Comparison of ENCODE assay signal across 10 cellular contexts in the genomic region with DNA sequence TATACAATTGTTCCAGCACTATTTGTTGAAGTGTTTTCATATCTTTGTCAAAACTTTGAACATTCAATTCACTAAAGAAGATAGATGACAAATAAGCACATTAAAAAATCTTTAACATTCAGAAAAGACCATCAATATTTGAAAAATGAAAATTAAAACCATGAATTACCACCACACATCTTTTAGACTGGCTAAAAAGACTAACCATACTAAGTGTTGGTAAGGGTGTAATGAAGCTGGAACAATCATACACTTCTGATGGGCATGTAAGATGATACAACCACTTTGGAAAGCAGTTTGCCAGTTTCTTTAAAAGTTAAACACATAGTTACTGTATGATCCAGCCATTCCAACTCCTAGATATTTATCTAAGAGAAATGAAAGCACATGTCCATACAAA. TPM values are rescaled to one million over a fixed set of nuclear protein-coding genes. Genes with fewer than 3 reads are reported as not detected.
"Had no signal": no experiment of that assay in that cellular context is flagged by ENCODE, and none has a peak within 500 bp of the region (broad histone marks: within the 10 kb centered on the region; RNA-seq: fewer than 3 reads in every experiment).

No MANE protein-coding gene starts in this region.

- ATAC-seq: HCT116, K562 had no signal

- H3K27ac ChIP-seq: GM23248, HL-60, KMS-11 had no signal

- H3K4me2 ChIP-seq: KMS-11 had no signal

- FAIRE-seq: K562 had no signal

- H3K36me3 ChIP-seq: HAP-1 had no signal

- DNase-seq: GM23248, GOT3, H7, IMR-90, Karpas-422 had no signal

- H3K4me3 ChIP-seq: GM23248, HAP-1, K562 had no signal

RNA-seq across cellular contexts. Expression of a gene that starts 33.7 kb away (rescaled TPM):
- polyA plus RNA-seq: K562 had no signal
